In genomic region chr6:46014511-46015118, GRCh38 we compare ENCODE assay signal across 8 cellular contexts. TPM values are rescaled to one million over a fixed set of nuclear protein-coding genes. Genes with fewer than 3 reads are reported as not detected.
A peak's percentile ranks its signal among the peaks of the same experiment; 100 is the strongest.
DNase-seq lines count a peak whose midpoint lies in the region; ATAC-seq lines count a peak whose summit lies in the region.
"Had no signal": no experiment of that assay in that cellular context is flagged by ENCODE, and none has a peak within 500 bp of the region (broad histone marks: within the 10 kb centered on the region; RNA-seq: fewer than 3 reads in every experiment).

No MANE protein-coding gene starts in this region.

- H3K27me3 ChIP-seq in Karpas-422 (ENCODE audit: low read length): no peaks in the 10 kb centered on the region

- ATAC-seq in esophagus mucosa: no peak

- no peak overlapping the region for H3K9ac ChIP-seq in Karpas-422 (ENCODE audit: low read length)

- H3K4me2 ChIP-seq in Karpas-422 (ENCODE audit: low read depth, low read length, poor library complexity, severe bottlenecking): no peak overlapping the region

- H3K9me3 ChIP-seq in Karpas-422 (ENCODE audit: low read length): no peaks in the 10 kb centered on the region

- no peak overlapping the region for H2AFZ ChIP-seq in Karpas-422 (ENCODE audit: low read length)

- DNase-seq in NCI-H2227 treated with DMSO at 0.1 percent for 48 hours (lab: John Stamatoyannopoulos, UW) (peak; percentile 3), iris pigment epithelial cell (ENCODE audit: low read depth) (peak; percentile 2), Karpas-422 (no peak), Kasumi-1 (lab: John Stamatoyannopoulos, UW) (no peak)
- DNase-seq in activated effector memory CD4-positive, alpha-beta T cell treated with anti-CD3 and anti-CD28 coated beads, Interleukin-2, amount 50 U/mL, for 16 hours: peak; percentile 77
- peak; percentile 25 for DNase-seq in stimulated activated CD4-positive, alpha-beta T cell treated with anti-CD3 and anti-CD28 coated beads, Interleukin-4, amount 100 ng/mL, for 24 hours

- H3K4me1 ChIP-seq in Karpas-422 (ENCODE audit: low read length): no peaks in the 10 kb centered on the region; the same call in 1 of the 2 replicates

- H3K9me2 ChIP-seq in Karpas-422 (replicated peaks; ENCODE audit: insufficient read depth, low read length): no peaks in the 10 kb centered on the region

- no peak overlapping the region for H3K27ac ChIP-seq in Karpas-422 (ENCODE audit: low read length)

- no peaks in the 10 kb centered on the region for H4K20me1 ChIP-seq in Karpas-422 (ENCODE audit: insufficient read depth, low read depth, low read length)

- H3K36me3 ChIP-seq in Karpas-422 (ENCODE audit: insufficient read depth, low read length): no peaks in the 10 kb centered on the region

- H3K79me2 ChIP-seq in Karpas-422 (ENCODE audit: low read length): no peaks in the 10 kb centered on the region

- H3K4me3 ChIP-seq in Karpas-422 (ENCODE audit: low read length): no peak overlapping the region

RNA-seq across cellular contexts. Expression of gene CLIC5, which starts 1.0 kb away (rescaled TPM):
- 0.24 TPM for total RNA-seq in esophagus mucosa
- not detected in 2 replicates for total RNA-seq in Karpas-422 (2014; rRNA removed; shearing (Covaris generic); ENCODE audit: low replicate concordance)
- total RNA-seq: M059J had no signal

Comparison
In these comparisons a context has a peak if more than half of its experiments do, and no peak if none do; other contexts are left out.
1. DNase-seq: peak in NCI-H2227 treated with DMSO at 0.1 percent for 48 hours (single experiment), activated effector memory CD4-positive, alpha-beta T cell treated with anti-CD3 and anti-CD28 coated beads, Interleukin-2, amount 50 U/mL, for 16 hours (single experiment), iris pigment epithelial cell (single experiment) and stimulated activated CD4-positive, alpha-beta T cell treated with anti-CD3 and anti-CD28 coated beads, Interleukin-4, amount 100 ng/mL, for 24 hours (single experiment); none in Karpas-422 (single experiment) and Kasumi-1 (0 of 2).